In the genomic region with DNA sequence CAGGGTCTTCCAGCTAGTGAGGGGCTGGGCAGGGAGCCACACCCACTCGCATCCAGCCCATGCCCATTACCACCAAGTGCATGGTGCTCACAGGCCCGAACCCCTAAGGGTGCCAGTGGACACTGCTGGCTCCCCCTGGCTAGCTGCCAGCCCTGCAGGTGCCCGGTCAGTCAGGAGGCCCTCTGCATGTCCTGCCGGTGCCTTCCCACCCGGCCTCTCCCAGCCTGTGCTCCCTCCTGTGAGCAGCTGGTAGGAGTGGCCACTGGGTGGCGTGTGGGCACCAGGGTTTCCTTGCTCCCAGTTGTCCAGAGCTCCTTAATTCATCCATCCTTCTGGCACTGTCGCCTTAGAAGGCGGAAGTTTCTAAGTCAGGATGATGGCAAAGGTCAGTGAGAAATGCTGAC, we compare ENCODE assay signal across 8 cellular contexts. TPM values are rescaled to one million over a fixed set of nuclear protein-coding genes. Genes with fewer than 3 reads are reported as not detected.
DNase-seq lines count a peak whose midpoint lies in the region; ATAC-seq, FAIRE-seq and TF ChIP-seq lines count a peak whose summit lies in the region.

No MANE protein-coding gene starts in this region.

- H3K4me3 ChIP-seq in MM.1S (ENCODE audit: low read length) = no peak overlapping the region

- H3K4me1 Mint-ChIP-seq in activated CD8-positive, alpha-beta T cell treated with anti-CD3 and anti-CD28 coated beads for 36 hours (ENCODE audit: low read depth) = peaks cover 17% of the 10 kb centered on the region
- H3K4me1 Mint-ChIP-seq in activated CD8-positive, alpha-beta T cell treated with anti-CD3 and anti-CD28 coated beads, Interleukin-2, amount 10 ng/mL, durations not matched to agents 7 days and 5 days (ENCODE audit: low read depth) = peaks cover 21% of the 10 kb centered on the region

- H3K4me1 ChIP-seq in MM.1S (ENCODE audit: low read length) = no peaks in the 10 kb centered on the region

- no peaks in the 10 kb centered on the region for H3K36me3 ChIP-seq in MM.1S (replicated peaks; ENCODE audit: insufficient read depth, low read length)

- H3K4me2 ChIP-seq in MM.1S (ENCODE audit: low read depth, low read length) = no peak overlapping the region

- FAIRE-seq in frontal cortex (lab: Jason Lieb, UNC) = no peak

- H3K27me3 Mint-ChIP-seq in activated CD8-positive, alpha-beta T cell treated with anti-CD3 and anti-CD28 coated beads for 36 hours = no peaks in the 10 kb centered on the region
- no peaks in the 10 kb centered on the region for H3K27me3 Mint-ChIP-seq in activated CD8-positive, alpha-beta T cell treated with anti-CD3 and anti-CD28 coated beads, Interleukin-2, amount 10 ng/mL, durations not matched to agents 7 days and 5 days (ENCODE audit: low read depth)

- TF ChIP-seq CTCF in activated CD8-positive, alpha-beta T cell treated with anti-CD3 and anti-CD28 coated beads for 36 hours (IDR thresholded peaks at IDR 0.05) = peak; percentile 27
- TF ChIP-seq CTCF in MM.1S (IDR thresholded peaks at IDR 0.05; ENCODE audit: low read length) = peak; percentile 98

- no peaks in the 10 kb centered on the region for H3K79me2 ChIP-seq in MM.1S (ENCODE audit: low read length)

- no peaks in the 10 kb centered on the region for H3K9me2 ChIP-seq in MM.1S (replicated peaks; ENCODE audit: insufficient read depth, low read length)

- no peaks in the 10 kb centered on the region for H3K9me3 ChIP-seq in MM.1S (replicated peaks; ENCODE audit: insufficient read depth, low read length)

- H3K9me3 Mint-ChIP-seq in activated CD8-positive, alpha-beta T cell treated with anti-CD3 and anti-CD28 coated beads for 36 hours = no peaks in the 10 kb centered on the region
- H3K9me3 Mint-ChIP-seq in activated CD8-positive, alpha-beta T cell treated with anti-CD3 and anti-CD28 coated beads, Interleukin-2, amount 10 ng/mL, durations not matched to agents 7 days and 5 days (ENCODE audit: insufficient read depth) = no peaks in the 10 kb centered on the region

- H3F3A ChIP-seq in MM.1S (ENCODE audit: insufficient read depth, low read length) = no peaks in the 10 kb centered on the region

- H3K4me3 Mint-ChIP-seq in activated CD8-positive, alpha-beta T cell treated with anti-CD3 and anti-CD28 coated beads for 36 hours = no peak overlapping the region
- no peak overlapping the region for H3K4me3 Mint-ChIP-seq in activated CD8-positive, alpha-beta T cell treated with anti-CD3 and anti-CD28 coated beads, Interleukin-2, amount 10 ng/mL, durations not matched to agents 7 days and 5 days

- H4K20me1 ChIP-seq in MM.1S (ENCODE audit: insufficient read depth, low read length) = no peaks in the 10 kb centered on the region

- H3K27me3 ChIP-seq in MM.1S (replicated peaks; ENCODE audit: insufficient read depth, low read length) = no peaks in the 10 kb centered on the region

- intact Hi-C loops in activated CD8-positive, alpha-beta T cell treated with anti-CD3 and anti-CD28 coated beads for 36 hours (cut with micrococcal nuclease) = no loop called here
- intact Hi-C loops in sciatic nerve (cut with DNase I) = loop anchor here (10.0 kb wide), 1 partner anchor 297 kb away; no protein-coding TSS in a partner anchor

- CTCF ChIA-PET in activated CD8-positive, alpha-beta T cell treated with anti-CD3 and anti-CD28 coated beads for 36 hours (lab: Charles Lee) = interaction anchor here (0.6 to 2.7 kb wide), 10 partner anchors 9 to 482 kb away, joined by 3 to 17 read pairs (median 4); no protein-coding TSS in a partner anchor
- CTCF ChIA-PET in activated CD8-positive, alpha-beta T cell treated with anti-CD3 and anti-CD28 coated beads, Interleukin-2, amount 10 ng/mL, durations not matched to agents 7 days and 5 days (lab: Charles Lee) = interaction anchor here (0.7 to 4.6 kb wide), 10 partner anchors 9 to 373 kb away, joined by 3 to 20 read pairs (median 4); no protein-coding TSS in a partner anchor

- no peak overlapping the region for H3K9ac ChIP-seq in MM.1S (ENCODE audit: low read length)

- peaks cover 2% of the 10 kb centered on the region for H3K36me3 Mint-ChIP-seq in activated CD8-positive, alpha-beta T cell treated with anti-CD3 and anti-CD28 coated beads for 36 hours (ENCODE audit: low read depth)
- no peaks in the 10 kb centered on the region for H3K36me3 Mint-ChIP-seq in activated CD8-positive, alpha-beta T cell treated with anti-CD3 and anti-CD28 coated beads, Interleukin-2, amount 10 ng/mL, durations not matched to agents 7 days and 5 days (ENCODE audit: low read depth)

- peak; percentile 18 for DNase-seq in activated CD8-positive, alpha-beta T cell treated with anti-CD3 and anti-CD28 coated beads for 36 hours
- no peak for DNase-seq in activated CD8-positive, alpha-beta T cell treated with anti-CD3 and anti-CD28 coated beads, Interleukin-2, amount 10 ng/mL, durations not matched to agents 7 days and 5 days
- peak; percentile 54 for DNase-seq in MM.1S
- peak; percentile 42 to 69 for DNase-seq in frontal cortex (ENCODE audit: low spot score in 2 of 2)
- DNase-seq in sciatic nerve (ENCODE audit: low spot score) = peak; percentile 76

- H2AFZ ChIP-seq in MM.1S (ENCODE audit: low read length) = no peak overlapping the region

- no peak for ATAC-seq in activated CD8-positive, alpha-beta T cell treated with anti-CD3 and anti-CD28 coated beads for 36 hours
- ATAC-seq in activated CD8-positive, alpha-beta T cell treated with anti-CD3 and anti-CD28 coated beads, Interleukin-2, amount 10 ng/mL, durations not matched to agents 7 days and 5 days = no peak
- ATAC-seq in SK-N-SH treated with all-trans-retinoic acid at 6 μM for 48 hours (peak; percentile 91), sciatic nerve (peak; percentile 78), HG02840 (IDR thresholded peaks at IDR 0.05; ENCODE audit: low FRiP score, unreplicated experiment) (no peak), GM18520 (IDR thresholded peaks at IDR 0.05; ENCODE audit: unreplicated experiment) (no peak)

- no peak overlapping the region for H3K27ac Mint-ChIP-seq in activated CD8-positive, alpha-beta T cell treated with anti-CD3 and anti-CD28 coated beads for 36 hours
- no peak overlapping the region for H3K27ac Mint-ChIP-seq in activated CD8-positive, alpha-beta T cell treated with anti-CD3 and anti-CD28 coated beads, Interleukin-2, amount 10 ng/mL, durations not matched to agents 7 days and 5 days

- no peak overlapping the region for H3K27ac ChIP-seq in MM.1S (ENCODE audit: low read length)

- POLR2A ChIA-PET in activated CD8-positive, alpha-beta T cell treated with anti-CD3 and anti-CD28 coated beads for 36 hours (lab: Charles Lee) = interaction anchor here (1.0 kb wide), 1 partner anchor 8 kb away, joined by 3 read pairs; no protein-coding TSS in a partner anchor
- POLR2A ChIA-PET in activated CD8-positive, alpha-beta T cell treated with anti-CD3 and anti-CD28 coated beads, Interleukin-2, amount 10 ng/mL, durations not matched to agents 7 days and 5 days (lab: Charles Lee) = interaction anchor here (0.5 kb wide), 1 partner anchor 268 kb away, joined by 4 read pairs; no protein-coding TSS in a partner anchor

TF ChIP-seq in SK-N-SH treated with all-trans-retinoic acid at 6 μM for 48 hours, 23 proteins besides CTCF, POLR2A, EP300 and RAD21:
- TF ChIP-seq, protein P1, sequence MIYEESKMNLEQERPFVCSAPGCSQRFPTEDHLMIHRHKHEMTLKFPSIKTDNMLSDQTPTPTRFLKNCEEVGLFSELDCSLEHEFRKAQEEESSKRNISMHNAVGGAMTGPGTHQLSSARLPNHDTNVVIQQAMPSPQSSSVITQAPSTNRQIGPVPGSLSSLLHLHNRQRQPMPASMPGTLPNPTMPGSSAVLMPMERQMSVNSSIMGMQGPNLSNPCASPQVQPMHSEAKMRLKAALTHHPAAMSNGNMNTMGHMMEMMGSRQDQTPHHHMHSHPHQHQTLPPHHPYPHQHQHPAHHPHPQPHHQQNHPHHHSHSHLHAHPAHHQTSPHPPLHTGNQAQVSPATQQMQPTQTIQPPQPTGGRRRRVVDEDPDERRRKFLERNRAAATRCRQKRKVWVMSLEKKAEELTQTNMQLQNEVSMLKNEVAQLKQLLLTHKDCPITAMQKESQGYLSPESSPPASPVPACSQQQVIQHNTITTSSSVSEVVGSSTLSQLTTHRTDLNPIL (CRISPR knock-in tag; IDR thresholded peaks at IDR 0.05; ENCODE audit: low read depth) = no peak
- TF ChIP-seq OSR1 (CRISPR knock-in tag; IDR thresholded peaks at IDR 0.05) = no peak
- no peak for TF ChIP-seq PPARA (CRISPR knock-in tag; IDR thresholded peaks at IDR 0.05; ENCODE audit: borderline replicate concordance)
- no peak for TF ChIP-seq ZNF8 (CRISPR knock-in tag; IDR thresholded peaks at IDR 0.05)
- TF ChIP-seq ZC3H10 (CRISPR knock-in tag; IDR thresholded peaks at IDR 0.05) = no peak
- no peak for TF ChIP-seq ZNF70 (CRISPR knock-in tag; IDR thresholded peaks at IDR 0.05)
- no peak for TF ChIP-seq ZFP3 (CRISPR knock-in tag; IDR thresholded peaks at IDR 0.05)
- no peak for TF ChIP-seq SNAI2 (CRISPR knock-in tag; IDR thresholded peaks at IDR 0.05)
- TF ChIP-seq RARB (CRISPR knock-in tag; IDR thresholded peaks at IDR 0.05) = no peak
- TF ChIP-seq, protein P2, sequence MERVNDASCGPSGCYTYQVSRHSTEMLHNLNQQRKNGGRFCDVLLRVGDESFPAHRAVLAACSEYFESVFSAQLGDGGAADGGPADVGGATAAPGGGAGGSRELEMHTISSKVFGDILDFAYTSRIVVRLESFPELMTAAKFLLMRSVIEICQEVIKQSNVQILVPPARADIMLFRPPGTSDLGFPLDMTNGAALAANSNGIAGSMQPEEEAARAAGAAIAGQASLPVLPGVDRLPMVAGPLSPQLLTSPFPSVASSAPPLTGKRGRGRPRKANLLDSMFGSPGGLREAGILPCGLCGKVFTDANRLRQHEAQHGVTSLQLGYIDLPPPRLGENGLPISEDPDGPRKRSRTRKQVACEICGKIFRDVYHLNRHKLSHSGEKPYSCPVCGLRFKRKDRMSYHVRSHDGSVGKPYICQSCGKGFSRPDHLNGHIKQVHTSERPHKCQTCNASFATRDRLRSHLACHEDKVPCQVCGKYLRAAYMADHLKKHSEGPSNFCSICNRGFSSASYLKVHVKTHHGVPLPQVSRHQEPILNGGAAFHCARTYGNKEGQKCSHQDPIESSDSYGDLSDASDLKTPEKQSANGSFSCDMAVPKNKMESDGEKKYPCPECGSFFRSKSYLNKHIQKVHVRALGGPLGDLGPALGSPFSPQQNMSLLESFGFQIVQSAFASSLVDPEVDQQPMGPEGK (CRISPR knock-in tag; IDR thresholded peaks at IDR 0.05; ENCODE audit: borderline replicate concordance) = no peak
- no peak for TF ChIP-seq ESRRG (CRISPR knock-in tag; IDR thresholded peaks at IDR 0.05)

RNA-seq across cellular contexts. Expression of gene QSOX1, which starts 33.4 kb away (rescaled TPM):
- total RNA-seq in activated CD8-positive, alpha-beta T cell treated with anti-CD3 and anti-CD28 coated beads for 36 hours = 10 to 100 TPM; 32.2 to 33.9 TPM
- 10 to 100 TPM; 23.9 to 25.2 TPM for total RNA-seq in activated CD8-positive, alpha-beta T cell treated with anti-CD3 and anti-CD28 coated beads, Interleukin-2, amount 10 ng/mL, durations not matched to agents 7 days and 5 days
- total RNA-seq in frontal cortex = 14.3 TPM
- 46.3 TPM for total RNA-seq in sciatic nerve

RNA-seq across cellular contexts. Expression of gene LHX4, which starts 42.0 kb away (rescaled TPM):
- not detected for total RNA-seq in activated CD8-positive, alpha-beta T cell treated with anti-CD3 and anti-CD28 coated beads for 36 hours
- total RNA-seq in activated CD8-positive, alpha-beta T cell treated with anti-CD3 and anti-CD28 coated beads, Interleukin-2, amount 10 ng/mL, durations not matched to agents 7 days and 5 days = not detected
- not detected for total RNA-seq in frontal cortex
- total RNA-seq in sciatic nerve = not detected

Comparison
In these comparisons a context has a peak if more than half of its experiments do, and no peak if none do; other contexts are left out.
1. ATAC-seq: peak in SK-N-SH treated with all-trans-retinoic acid at 6 μM for 48 hours (single experiment) and sciatic nerve (single experiment); none in activated CD8-positive, alpha-beta T cell treated with anti-CD3 and anti-CD28 coated beads for 36 hours (single experiment), activated CD8-positive, alpha-beta T cell treated with anti-CD3 and anti-CD28 coated beads, Interleukin-2, amount 10 ng/mL, durations not matched to agents 7 days and 5 days (single experiment), HG02840 (single experiment) and GM18520 (single experiment).